Comparison of ENCODE assay signal across 15 cellular contexts in the genomic region with DNA sequence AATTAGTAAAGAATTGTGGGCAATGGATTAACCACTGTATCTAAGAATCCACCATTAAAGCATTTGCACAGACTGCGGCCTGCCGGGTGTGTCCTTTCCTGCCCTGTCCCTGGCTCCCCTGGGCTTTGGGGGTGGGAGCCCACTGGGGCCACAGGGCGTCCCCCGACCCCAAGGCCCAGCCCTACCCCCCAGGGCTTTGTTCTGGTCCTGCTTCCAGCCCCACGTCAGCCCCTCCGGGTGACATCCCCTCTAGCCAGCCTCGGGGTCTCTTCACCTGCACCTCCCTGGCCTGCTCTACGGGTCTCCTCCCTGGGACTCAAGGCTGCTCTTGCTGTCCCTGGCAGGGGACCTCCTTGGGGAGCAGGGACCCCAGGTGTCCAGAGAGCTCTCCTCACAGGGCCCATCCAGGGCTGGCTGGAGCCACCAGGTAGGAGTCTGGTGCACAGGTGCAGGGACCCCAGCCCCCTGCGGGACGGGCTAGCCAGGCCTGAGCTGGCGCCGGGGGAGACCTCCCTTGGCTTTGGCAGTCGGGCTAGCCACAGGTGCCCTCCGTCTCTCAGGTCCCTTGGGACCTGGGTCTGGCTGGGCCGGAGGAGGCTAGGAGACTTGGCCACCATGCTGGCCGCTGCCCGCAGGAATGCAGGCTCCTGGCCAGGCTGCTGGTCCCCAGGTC. TPM values are rescaled to one million over a fixed set of nuclear protein-coding genes. Genes with fewer than 3 reads are reported as not detected.
DNase-seq lines count a peak whose midpoint lies in the region; ATAC-seq and TF ChIP-seq lines count a peak whose summit lies in the region.
"Had no signal": no experiment of that assay in that cellular context is flagged by ENCODE, and none has a peak within 500 bp of the region (broad histone marks: within the 10 kb centered on the region; RNA-seq: fewer than 3 reads in every experiment).

No MANE protein-coding gene starts in this region.

- no peak overlapping the region for H3K27ac Mint-ChIP-seq in natural killer cell treated with Interleukin-12 subunit alpha and Interleukin-12 subunit beta and Interleukin-15 and Interleukin-18, amount 100 ng/mL, for 72 hours
- H3K27ac Mint-ChIP-seq in natural killer cell, result peak overlapping the region in 1 of 2 donors; percentile 77
- H3K27ac Mint-ChIP-seq in memory B cell, result peak overlapping the region; percentile 99
- H3K27ac Mint-ChIP-seq in stimulated activated naive CD8-positive, alpha-beta T cell treated with anti-CD3 and anti-CD28 coated beads, Interleukin-15, amount 100 ng/mL, for 72 hours, result no peak overlapping the region

- intact Hi-C loops in natural killer cell (cut with micrococcal nuclease), result no loop called here

- no peak overlapping the region for H3K4me3 Mint-ChIP-seq in natural killer cell treated with Interleukin-12 subunit alpha and Interleukin-12 subunit beta and Interleukin-15 and Interleukin-18, amount 100 ng/mL, for 72 hours
- H3K4me3 Mint-ChIP-seq in natural killer cell (no peak overlapping the region), memory B cell (peak overlapping the region; percentile 54)
- no peak overlapping the region for H3K4me3 Mint-ChIP-seq in stimulated activated naive CD8-positive, alpha-beta T cell treated with anti-CD3 and anti-CD28 coated beads, Interleukin-15, amount 100 ng/mL, for 72 hours

- H3K9me3 ChIP-seq in RWPE2 (ENCODE audit: severe bottlenecking), result no peaks in the 10 kb centered on the region

- H3K4me3 ChIP-seq in RWPE2 (ENCODE audit: severe bottlenecking), result no peak overlapping the region
- H3K4me3 ChIP-seq: SJSA1 had no signal

- no peaks in the 10 kb centered on the region for H3K9me3 Mint-ChIP-seq in natural killer cell treated with Interleukin-12 subunit alpha and Interleukin-12 subunit beta and Interleukin-15 and Interleukin-18, amount 100 ng/mL, for 72 hours
- H3K9me3 Mint-ChIP-seq in natural killer cell, result no peaks in the 10 kb centered on the region
- no peaks in the 10 kb centered on the region for H3K9me3 Mint-ChIP-seq in memory B cell
- no peaks in the 10 kb centered on the region for H3K9me3 Mint-ChIP-seq in stimulated activated naive CD8-positive, alpha-beta T cell treated with anti-CD3 and anti-CD28 coated beads, Interleukin-15, amount 100 ng/mL, for 72 hours

- no peak overlapping the region for H3K27ac ChIP-seq in RWPE2 (ENCODE audit: poor library complexity, severe bottlenecking)
- H3K27ac ChIP-seq: SJSA1 had no signal

- H3K27me3 Mint-ChIP-seq in natural killer cell treated with Interleukin-12 subunit alpha and Interleukin-12 subunit beta and Interleukin-15 and Interleukin-18, amount 100 ng/mL, for 72 hours, result no peaks in the 10 kb centered on the region
- H3K27me3 Mint-ChIP-seq in natural killer cell (ENCODE audit: low read depth in 2 of 2) (no peaks in the 10 kb centered on the region), memory B cell (no peaks in the 10 kb centered on the region)
- H3K27me3 Mint-ChIP-seq in stimulated activated naive CD8-positive, alpha-beta T cell treated with anti-CD3 and anti-CD28 coated beads, Interleukin-15, amount 100 ng/mL, for 72 hours, result peaks cover 13% of the 10 kb centered on the region

- DNase-seq in natural killer cell treated with Interleukin-12 subunit alpha and Interleukin-12 subunit beta and Interleukin-15 and Interleukin-18, amount 100 ng/mL, for 72 hours (ENCODE audit: low spot score), result no peak
- no peak for DNase-seq in natural killer cell
- DNase-seq in RWPE2 (ENCODE audit: low spot score), result no peak
- no peak for DNase-seq in memory B cell (ENCODE audit: low spot score in 2 of 2)
- DNase-seq in stimulated activated naive CD8-positive, alpha-beta T cell treated with anti-CD3 and anti-CD28 coated beads, Interleukin-15, amount 100 ng/mL, for 72 hours, result no peak
- DNase-seq in islet precursor cell, result no peak
- DNase-seq in NOMO-1 treated with DMSO at 0.1 percent for 48 hours (lab: John Stamatoyannopoulos, UW; ENCODE audit: unreplicated experiment), result no peak
- DNase-seq: C1 segment of cervical spinal cord; DMS79 treated with DMSO at 0.1 percent for 48 hours; NCI-H1092 treated with DMSO at 0.1 percent for 48 hours; NCI-H2081; NCI-H2171 treated with DMSO at 0.1 percent for 48 hours; NK-92 treated with Interleukin-12 subunit alpha and Interleukin-12 subunit beta, amount 100 ng/mL, for 24 hours had no signal

- H3K36me3 Mint-ChIP-seq in natural killer cell treated with Interleukin-12 subunit alpha and Interleukin-12 subunit beta and Interleukin-15 and Interleukin-18, amount 100 ng/mL, for 72 hours, result no peaks in the 10 kb centered on the region
- H3K36me3 Mint-ChIP-seq in natural killer cell (no peaks in the 10 kb centered on the region), memory B cell (peaks cover 11% of the 10 kb centered on the region)

- no peak for TF ChIP-seq CTCF in natural killer cell (IDR thresholded peaks at IDR 0.05)
- no peak for TF ChIP-seq CTCF in RWPE2 (IDR thresholded peaks at IDR 0.05; ENCODE audit: poor library complexity, severe bottlenecking)

- H3K4me1 Mint-ChIP-seq in natural killer cell treated with Interleukin-12 subunit alpha and Interleukin-12 subunit beta and Interleukin-15 and Interleukin-18, amount 100 ng/mL, for 72 hours (ENCODE audit: low read depth in 2 of 2), result peaks cover 0 to 6% of the 10 kb centered on the region in 2 donors
- H3K4me1 Mint-ChIP-seq in natural killer cell, result peaks cover 8 to 10% of the 10 kb centered on the region in 2 donors
- H3K4me1 Mint-ChIP-seq in memory B cell, result peaks cover 7% of the 10 kb centered on the region
- peaks cover 11% of the 10 kb centered on the region for H3K4me1 Mint-ChIP-seq in stimulated activated naive CD8-positive, alpha-beta T cell treated with anti-CD3 and anti-CD28 coated beads, Interleukin-15, amount 100 ng/mL, for 72 hours

- peaks cover 6% of the 10 kb centered on the region for H3K4me1 ChIP-seq in RWPE2 (ENCODE audit: insufficient read depth, poor library complexity, severe bottlenecking)

- H3K27me3 ChIP-seq in RWPE2 (ENCODE audit: insufficient read depth, poor library complexity, severe bottlenecking), result peaks cover 7% of the 10 kb centered on the region

- peak; percentile 2 to 7 for ATAC-seq in natural killer cell treated with Interleukin-12 subunit alpha and Interleukin-12 subunit beta and Interleukin-15 and Interleukin-18, amount 100 ng/mL, for 72 hours
- no peak for ATAC-seq in natural killer cell
- peak; percentile 17; the same call in 2 of the 3 replicates for ATAC-seq in RWPE2 (ENCODE audit: low read depth)
- ATAC-seq in memory B cell (ENCODE audit: low read depth), result peak; percentile 3
- peak; percentile 18 for ATAC-seq in stimulated activated naive CD8-positive, alpha-beta T cell treated with anti-CD3 and anti-CD28 coated beads, Interleukin-15, amount 100 ng/mL, for 72 hours
- no peak for ATAC-seq in GM18517 (IDR thresholded peaks at IDR 0.05; ENCODE audit: unreplicated experiment)

- H3K36me3 ChIP-seq in RWPE2 (ENCODE audit: low read depth), result peaks cover 21% of the 10 kb centered on the region

RNA-seq across cellular contexts. Expression of a gene that starts 6.4 kb away (rescaled TPM):
- under 1 TPM; 0.17 to 0.31 TPM for total RNA-seq in natural killer cell treated with Interleukin-12 subunit alpha and Interleukin-12 subunit beta and Interleukin-15 and Interleukin-18, amount 100 ng/mL, for 72 hours
- total RNA-seq in natural killer cell, result 10 to 100 TPM; 17.7 to 21.7 (median 19.9) TPM

RNA-seq across cellular contexts. Expression of a gene that starts 17.6 kb away (rescaled TPM):
- 100 to 1,000 TPM; 202 to 246 TPM for total RNA-seq in natural killer cell treated with Interleukin-12 subunit alpha and Interleukin-12 subunit beta and Interleukin-15 and Interleukin-18, amount 100 ng/mL, for 72 hours
- 100 to 1,000 TPM; 367 to 412 (median 383) TPM for total RNA-seq in natural killer cell

RNA-seq across cellular contexts. Expression of a gene that starts 24.6 kb away (rescaled TPM):
- total RNA-seq in natural killer cell treated with Interleukin-12 subunit alpha and Interleukin-12 subunit beta and Interleukin-15 and Interleukin-18, amount 100 ng/mL, for 72 hours, result 100 to 1,000 TPM in 1 of 2 donors, 10 to 100 TPM in 1; 57.4 to 108 TPM
- total RNA-seq in natural killer cell, result 10 to 100 TPM; 29.4 to 34.7 (median 29.7) TPM

RNA-seq across cellular contexts. Expression of a gene that starts 24.6 kb away (rescaled TPM):
- 10 to 100 TPM; 36.1 to 38.9 TPM for total RNA-seq in natural killer cell treated with Interleukin-12 subunit alpha and Interleukin-12 subunit beta and Interleukin-15 and Interleukin-18, amount 100 ng/mL, for 72 hours
- total RNA-seq in natural killer cell, result 10 to 100 TPM; 58.7 to 65.9 (median 62.0) TPM

Comparison
In these comparisons a context has a peak if more than half of its experiments do, and no peak if none do; other contexts are left out.
1. ATAC-seq: peak in natural killer cell treated with Interleukin-12 subunit alpha and Interleukin-12 subunit beta and Interleukin-15 and Interleukin-18, amount 100 ng/mL, for 72 hours (2 of 2), RWPE2 (single experiment), memory B cell (single experiment) and stimulated activated naive CD8-positive, alpha-beta T cell treated with anti-CD3 and anti-CD28 coated beads, Interleukin-15, amount 100 ng/mL, for 72 hours (single experiment); none in natural killer cell (0 of 3) and GM18517 (single experiment).
2. RNA of a gene that starts 6.4 kb away (total RNA-seq): 17.7 to 21.7 TPM in natural killer cell; 0.17 to 0.31 TPM in natural killer cell treated with Interleukin-12 subunit alpha and Interleukin-12 subunit beta and Interleukin-15 and Interleukin-18, amount 100 ng/mL, for 72 hours; every median in the first group is over 10 times any median in the second.